Comparison of ENCODE assay signal across 10 cellular contexts in genomic region chr20:31705191-31705590, GRCh38. TPM values are rescaled to one million over a fixed set of nuclear protein-coding genes. Genes with fewer than 3 reads are reported as not detected.
DNase-seq lines count a peak whose midpoint lies in the region; ATAC-seq and TF ChIP-seq lines count a peak whose summit lies in the region.
"Had no signal": no experiment of that assay in that cellular context is flagged by ENCODE, and none has a peak within 500 bp of the region (broad histone marks: within the 10 kb centered on the region; RNA-seq: fewer than 3 reads in every experiment).

No MANE protein-coding gene starts in this region.

- H3K9me3 ChIP-seq in CD8-positive, alpha-beta T cell (ENCODE audit: low read length), result no peaks in the 10 kb centered on the region
- H3K9me3 ChIP-seq in PC-3 (ENCODE audit: low read length) (no peaks in the 10 kb centered on the region), trophoblast cell (ENCODE audit: insufficient read depth, low read depth, low read length) (no peaks in the 10 kb centered on the region)

- H2AFZ ChIP-seq in PC-3 (ENCODE audit: low read length) (no peak overlapping the region), trophoblast cell (ENCODE audit: insufficient read depth, low read length, poor library complexity) (no peak overlapping the region)

- H3K9me2 ChIP-seq in PC-3 (replicated peaks; ENCODE audit: low read length), result no peaks in the 10 kb centered on the region

- H3K36me3 Mint-ChIP-seq in CD8-positive, alpha-beta T cell, result peaks cover 59% of the 10 kb centered on the region
- peaks cover 33% of the 10 kb centered on the region for H3K36me3 Mint-ChIP-seq in endothelial cell (ENCODE audit: low read depth, unreplicated experiment)

- peaks cover 16% of the 10 kb centered on the region for H3K36me3 ChIP-seq in CD8-positive, alpha-beta T cell (ENCODE audit: insufficient read depth, low read length)
- H3K36me3 ChIP-seq in PC-3 (ENCODE audit: low read depth, low read length) (peaks cover 55% of the 10 kb centered on the region), trophoblast cell (ENCODE audit: control insufficient read depth in 1 of 2, insufficient read depth in 2 of 2, low read length in 2 of 2) (peaks cover 2 to 7% of the 10 kb centered on the region in 2 experiments)

- H3K27me3 Mint-ChIP-seq in CD8-positive, alpha-beta T cell (ENCODE audit: low read depth), result no peaks in the 10 kb centered on the region
- H3K27me3 Mint-ChIP-seq in endothelial cell (ENCODE audit: unreplicated experiment), result peaks cover 1% of the 10 kb centered on the region
- H3K27me3 Mint-ChIP-seq: activated naive CD8-positive, alpha-beta T cell treated with anti-CD3 and anti-CD28 coated beads, Interleukin-2, amount 10 ng/mL, durations not matched to agents 7 days and 5 days had no signal

- H2BK12ac ChIP-seq in trophoblast cell (ENCODE audit: low read length), result peak overlapping the region; percentile 69

- peaks cover 15% of the 10 kb centered on the region for H3K79me1 ChIP-seq in trophoblast cell (ENCODE audit: low read length)

- TF ChIP-seq CTCF in CD8-positive, alpha-beta T cell (IDR thresholded peaks at IDR 0.05), result no peak
- TF ChIP-seq CTCF in PC-3 (conservative IDR thresholded peaks at IDR 0.05; ENCODE audit: low read depth, low read length) (no peak), endothelial cell (IDR thresholded peaks at IDR 0.05; ENCODE audit: unreplicated experiment) (no peak), lower leg skin (IDR thresholded peaks at IDR 0.05) (no peak)

- no peak for ATAC-seq in CD8-positive, alpha-beta T cell
- ATAC-seq in PC-3 (0 out of 2 replicates have a peak, but pooled peaks have one; percentile 1), HG02763 (IDR thresholded peaks at IDR 0.05; ENCODE audit: unreplicated experiment) (no peak)

- no peak overlapping the region for H3K4me3 Mint-ChIP-seq in CD8-positive, alpha-beta T cell
- H3K4me3 Mint-ChIP-seq in endothelial cell (ENCODE audit: unreplicated experiment), result peak overlapping the region; percentile 44
- H3K4me3 Mint-ChIP-seq: activated naive CD8-positive, alpha-beta T cell treated with anti-CD3 and anti-CD28 coated beads, Interleukin-2, amount 10 ng/mL, durations not matched to agents 7 days and 5 days had no signal

- H3K14ac ChIP-seq in trophoblast cell (ENCODE audit: low read length), result no peak overlapping the region

- H3K4me2 ChIP-seq in PC-3 (ENCODE audit: low read length) (peak overlapping the region; percentile 62), trophoblast cell (ENCODE audit: low read length) (no peak overlapping the region)

- H3F3A ChIP-seq in PC-3 (ENCODE audit: low read length, unreplicated experiment), result peaks cover 9% of the 10 kb centered on the region

- H3K9ac ChIP-seq in PC-3 (ENCODE audit: low read length) (peak overlapping the region; percentile 74), trophoblast cell (ENCODE audit: low read length) (no peak overlapping the region)

- CTCF ChIA-PET in CD8-positive, alpha-beta T cell (lab: Charles Lee), result interaction anchor here (1.0 kb wide), 1 partner anchor 11 kb away, joined by 3 read pairs; no protein-coding TSS in a partner anchor
- CTCF ChIA-PET in PC-3 (lab: Charles Lee), result interaction anchor here (1.0 to 2.4 kb wide), 4 partner anchors 9 to 71 kb away, joined by 5 to 16 read pairs (median 6); partner anchors contain the start of gene BCL2L1

- no TSS peak for BruUV-seq in PC-3 (replicated peaks; lab: Mats Ljungman, UMichigan)

- POLR2A ChIA-PET in CD8-positive, alpha-beta T cell (lab: Charles Lee), result interaction anchor here (1.2 kb wide), 1 partner anchor 17 kb away, joined by 3 read pairs; the partner anchor contains the start of gene BCL2L1
- POLR2A ChIA-PET in PC-3 (lab: Charles Lee; ENCODE audit: unreplicated experiment), result interaction anchor here (1.0 to 2.6 kb wide), 5 partner anchors 8 to 18 kb away, joined by 5 to 33 read pairs (median 20); partner anchors contain the start of gene BCL2L1

- DNase-seq in CD8-positive, alpha-beta T cell, result no peak
- DNase-seq in PC-3, result no peak
- DNase-seq in endothelial cell (ENCODE audit: low spot score), result no peak
- DNase-seq in trophoblast cell, result no peak
- no peak for DNase-seq in erythroblast (lab: John Stamatoyannopoulos, UW)
- no peak for DNase-seq in lower leg skin (ENCODE audit: low spot score in 2 of 2)
- no peak for DNase-seq in epidermal melanocyte (ENCODE audit: insufficient read length, low spot score)
- DNase-seq: activated naive CD8-positive, alpha-beta T cell treated with anti-CD3 and anti-CD28 coated beads, Interleukin-2, amount 10 ng/mL, durations not matched to agents 7 days and 5 days; Right ventricle myocardium superior had no signal

- no peak overlapping the region for H3K4me3 ChIP-seq in CD8-positive, alpha-beta T cell (ENCODE audit: low read depth, low read length)
- peak overlapping the region; percentile 5; the same call in 1 of the 2 replicates for H3K4me3 ChIP-seq in PC-3 (ENCODE audit: low read length)
- no peak overlapping the region for H3K4me3 ChIP-seq in trophoblast cell (ENCODE audit: low read depth, low read length)
- no peak overlapping the region for H3K4me3 ChIP-seq in lower leg skin (ENCODE audit: low read depth, poor library complexity, severe bottlenecking)

- H3K79me2 ChIP-seq in PC-3 (ENCODE audit: low read length), result peaks cover 96% of the 10 kb centered on the region
- H3K79me2 ChIP-seq in trophoblast cell (ENCODE audit: control insufficient read depth, insufficient read depth, low read length, poor library complexity), result peaks cover 2% of the 10 kb centered on the region

- H4K8ac ChIP-seq in trophoblast cell (ENCODE audit: low read depth, low read length), result no peak overlapping the region

- H4K20me1 ChIP-seq in PC-3 (ENCODE audit: low read length), result no peaks in the 10 kb centered on the region

- H3K9me3 Mint-ChIP-seq in CD8-positive, alpha-beta T cell, result no peaks in the 10 kb centered on the region
- no peaks in the 10 kb centered on the region for H3K9me3 Mint-ChIP-seq in endothelial cell (ENCODE audit: unreplicated experiment)
- H3K9me3 Mint-ChIP-seq: activated naive CD8-positive, alpha-beta T cell treated with anti-CD3 and anti-CD28 coated beads, Interleukin-2, amount 10 ng/mL, durations not matched to agents 7 days and 5 days had no signal

- H3K23ac ChIP-seq in trophoblast cell (ENCODE audit: low read length), result no peak overlapping the region

- H2AK5ac ChIP-seq in trophoblast cell (ENCODE audit: low read length), result no peak overlapping the region

- H2BK120ac ChIP-seq in trophoblast cell (ENCODE audit: insufficient read depth, low read length, poor library complexity), result peak overlapping the region; percentile 14

- no peak overlapping the region for H3K18ac ChIP-seq in trophoblast cell (ENCODE audit: low read length)

- H3K4me1 Mint-ChIP-seq in CD8-positive, alpha-beta T cell (ENCODE audit: low read depth), result peaks cover 58% of the 10 kb centered on the region
- H3K4me1 Mint-ChIP-seq in endothelial cell (ENCODE audit: unreplicated experiment), result peaks cover 38% of the 10 kb centered on the region

- peak overlapping the region; percentile 6 for H3K27ac Mint-ChIP-seq in CD8-positive, alpha-beta T cell
- H3K27ac Mint-ChIP-seq in endothelial cell (ENCODE audit: unreplicated experiment), result peak overlapping the region; percentile 93

- H3K27ac ChIP-seq in CD8-positive, alpha-beta T cell (ENCODE audit: low read depth, low read length), result no peak overlapping the region
- H3K27ac ChIP-seq in PC-3 (ENCODE audit: low read length), result peak overlapping the region; percentile 96
- no peak overlapping the region for H3K27ac ChIP-seq in trophoblast cell (ENCODE audit: low read depth, low read length)

- intact Hi-C loops in CD8-positive, alpha-beta T cell (cut with DNase I, micrococcal nuclease), result no loop called here
- intact Hi-C loops in PC-3 (cut with micrococcal nuclease) (no loop called here), lower leg skin (cut with DNase I; ENCODE audit: low total_unique reads) (no loop called here)

- H2BK5ac ChIP-seq in trophoblast cell (ENCODE audit: low read depth, low read length, poor library complexity), result no peak overlapping the region

- no peaks in the 10 kb centered on the region for H3K27me3 ChIP-seq in CD8-positive, alpha-beta T cell (ENCODE audit: insufficient read depth, low read length)
- no peaks in the 10 kb centered on the region for H3K27me3 ChIP-seq in PC-3 (ENCODE audit: low read length)
- no peaks in the 10 kb centered on the region for H3K27me3 ChIP-seq in trophoblast cell (ENCODE audit: insufficient read depth, low read length)

- H4K12ac ChIP-seq in trophoblast cell (ENCODE audit: low read depth, low read length), result no peak overlapping the region

- H4K91ac ChIP-seq in trophoblast cell (ENCODE audit: low read depth, low read length), result no peak overlapping the region

- no peak overlapping the region for H3K4ac ChIP-seq in trophoblast cell (ENCODE audit: low read depth, low read length)

- no peak for TF ChIP-seq POLR2A in erythroblast (IDR thresholded peaks at IDR 0.05; ENCODE audit: low read length)
- no peak for TF ChIP-seq POLR2A in lower leg skin (IDR thresholded peaks at IDR 0.05)

- H3K4me1 ChIP-seq in CD8-positive, alpha-beta T cell (ENCODE audit: insufficient read depth, low read length), result peaks cover 10% of the 10 kb centered on the region
- H3K4me1 ChIP-seq in PC-3 (ENCODE audit: insufficient read depth, low read length) (peaks cover 70% of the 10 kb centered on the region), trophoblast cell (ENCODE audit: control insufficient read depth in 1 of 2, insufficient read depth in 2 of 2, low read length in 2 of 2) (peaks cover 8 to 9% of the 10 kb centered on the region in 2 experiments)

RNA-seq across cellular contexts. Expression of gene BCL2L1, which starts 17.5 kb away (rescaled TPM):
- total RNA-seq in CD8-positive, alpha-beta T cell, result 1 to 10 TPM; 9.5 to 9.7 TPM
- total RNA-seq in PC-3 (2014; rRNA removed) (260 and 277 TPM in 2 replicates), endothelial cell (ENCODE audit: unreplicated experiment) (52.9 TPM), lower leg skin (100 to 1,000 TPM; 115 to 152 (median 125) TPM)
- polyA plus RNA-seq in trophoblast cell (2013), result 62.0 and 65.1 TPM in 2 replicates

RNA-seq across cellular contexts. Expression of gene TPX2, which starts 33.9 kb away (rescaled TPM):
- under 1 TPM; 0.62 to 0.75 TPM for total RNA-seq in CD8-positive, alpha-beta T cell
- 128 and 151 TPM in 2 replicates for total RNA-seq in PC-3 (2014; rRNA removed)
- 27.2 TPM for total RNA-seq in endothelial cell (ENCODE audit: unreplicated experiment)
- 88.5 and 93.7 TPM in 2 replicates for polyA plus RNA-seq in trophoblast cell (2013)
- total RNA-seq in lower leg skin, result 10 to 100 TPM in 1 of 4 donors, 1 to 10 TPM in 3; 5.9 to 10.2 (median 7.3) TPM
